Comparison of ENCODE assay signal across 7 cellular contexts in genomic region chrX:79270401-79270800, GRCh38.
DNase-seq lines count a peak whose midpoint lies in the region; ATAC-seq and TF ChIP-seq lines count a peak whose summit lies in the region.

No MANE protein-coding gene starts in this region.

- TF ChIP-seq CTCF in Peyer's patch (IDR thresholded peaks at IDR 0.05) (peak in 3 of 6 experiments; percentile 23 to 60 (median 35)), thyroid gland (IDR thresholded peaks at IDR 0.05) (peak in 2 of 6 experiments; percentile 30 to 38)

- ATAC-seq in GM18868 (IDR thresholded peaks at IDR 0.05; ENCODE audit: unreplicated experiment) (peak; percentile 96), HG02885 (IDR thresholded peaks at IDR 0.05; ENCODE audit: poor library complexity, unreplicated experiment) (peak; percentile 97)

- WGBS in thyroid gland, 2 donors = 15 to 18% methylated on average over 4 of the region's 4 CpGs

- H3K27ac ChIP-seq in Peyer's patch (no peak overlapping the region), thyroid gland (no peak overlapping the region)

- H3K36me3 ChIP-seq in Peyer's patch (no peaks in the 10 kb centered on the region), thyroid gland (no peaks in the 10 kb centered on the region)

- H3K9me3 ChIP-seq in Peyer's patch (no peaks in the 10 kb centered on the region), thyroid gland (no peaks in the 10 kb centered on the region)

- no peaks in the 10 kb centered on the region for H3K27me3 ChIP-seq in Peyer's patch
- H3K27me3 ChIP-seq in thyroid gland = no peaks in the 10 kb centered on the region

- H3K4me3 ChIP-seq in Peyer's patch = no peak overlapping the region
- no peak overlapping the region for H3K4me3 ChIP-seq in thyroid gland (replicated peaks in 1 of 3)

- H3K4me1 ChIP-seq in Peyer's patch (no peaks in the 10 kb centered on the region), thyroid gland (no peaks in the 10 kb centered on the region)

- DNase-seq in Peyer's patch (peak in 2 of 3 donors; percentile 80 to 89), lung microvascular endothelial cell (ENCODE audit: low read depth in 2 of 2) (peak; percentile 13 to 18), thyroid gland (peak; percentile 24 to 44), NCI-H2171 treated with DMSO at 0.1 percent for 48 hours (lab: John Stamatoyannopoulos, UW) (no peak)
- DNase-seq in activated naive CD4-positive, alpha-beta T cell (lab: John Stamatoyannopoulos, UW) = peak; percentile 1 to 66 (median 30)

- intact Hi-C loops in thyroid gland (cut with DNase I) = no loop called here

- no peak for TF ChIP-seq POLR2A in Peyer's patch (IDR thresholded peaks at IDR 0.05)
- TF ChIP-seq POLR2A in thyroid gland (IDR thresholded peaks at IDR 0.05) = no peak
